In the genomic region with DNA sequence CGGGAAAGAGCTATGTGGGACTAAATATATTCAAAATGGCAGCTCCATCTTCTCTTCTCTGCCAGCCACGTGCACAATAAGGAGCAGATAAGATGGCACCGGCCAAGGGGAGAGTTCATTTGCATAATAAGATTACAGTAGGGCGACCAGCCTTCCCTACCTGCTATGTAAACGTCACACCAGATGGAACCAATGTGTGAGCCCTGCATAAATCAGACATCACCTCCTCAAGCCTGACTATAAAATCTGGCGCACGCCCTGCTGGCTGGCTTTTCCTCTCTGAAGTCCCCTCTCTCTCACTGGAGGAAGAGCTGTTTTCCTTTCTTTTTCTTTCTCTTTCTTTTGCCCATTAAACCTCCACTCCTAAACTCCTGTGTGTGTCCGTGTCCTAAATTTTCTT, we compare ENCODE assay signal across 13 cellular contexts.
"Had no signal": no experiment of that assay in that cellular context is flagged by ENCODE, and none has a peak within 500 bp of the region (broad histone marks: within the 10 kb centered on the region; RNA-seq: fewer than 3 reads in every experiment).

No MANE protein-coding gene starts in this region.

- DNase-seq: activated CD4-positive, alpha-beta T cell treated with anti-CD3 and anti-CD28 coated beads, Interleukin-2, amount 50 U/mL, for 4 hours; cerebellar nuclear complex; cortex of kidney; gastrocnemius medialis; head of caudate nucleus; left lung; psoas muscle; right cardiac atrium; stimulated activated CD4-positive, alpha-beta T cell treated with anti-CD3 and anti-CD28 coated beads, Interleukin-2, amount 100 ng/mL, for 24 hours; stimulated activated naive CD8-positive, alpha-beta T cell treated with anti-CD3 and anti-CD28 coated beads, Interleukin-15, Interleukin-2, amounts not matched to agents 100 U/mL and 50 U/mL, for 24 hours; substantia nigra; tibial artery had no signal

- H3K27ac ChIP-seq: gastrocnemius medialis, left lung, psoas muscle, tibial artery had no signal

- H3K27me3 Mint-ChIP-seq: activated naive CD8-positive, alpha-beta T cell had no signal

- H3K27ac Mint-ChIP-seq: activated naive CD8-positive, alpha-beta T cell had no signal

- H3K36me3 ChIP-seq: gastrocnemius medialis, left lung, tibial artery had no signal

- H3K9me3 ChIP-seq: gastrocnemius medialis had no signal

- H3K4me3 ChIP-seq: gastrocnemius medialis, left lung, psoas muscle, tibial artery had no signal

- H3K27me3 ChIP-seq: gastrocnemius medialis, left lung, tibial artery had no signal

- H3K36me3 Mint-ChIP-seq: activated naive CD8-positive, alpha-beta T cell had no signal

- ATAC-seq: gastrocnemius medialis; left lung; psoas muscle; right cardiac atrium; stimulated activated naive CD8-positive, alpha-beta T cell treated with anti-CD3 and anti-CD28 coated beads, Interleukin-15, Interleukin-2, amounts not matched to agents 100 U/mL and 50 U/mL, for 24 hours had no signal

- H3K4me3 Mint-ChIP-seq: activated naive CD8-positive, alpha-beta T cell had no signal

- H3K4me1 ChIP-seq: gastrocnemius medialis, left lung, psoas muscle, tibial artery had no signal
